Comparison of ENCODE assay signal across 8 cellular contexts in genomic region chr6:32940656-32941411, GRCh38. TPM values are rescaled to one million over a fixed set of nuclear protein-coding genes. Genes with fewer than 3 reads are reported as not detected.
DNase-seq lines count a peak whose midpoint lies in the region; ATAC-seq and TF ChIP-seq lines count a peak whose summit lies in the region.

HLA-DMB (minus strand) TSS chr6:32941028; CDS start chr6:32940807, 221 bp downstream.

- H3K9me3 ChIP-seq in stomach smooth muscle (ENCODE audit: control insufficient read depth in 2 of 2, low read length in 2 of 2), result no peaks in the 10 kb centered on the region

- TF ChIP-seq POLR2A in lower leg skin (IDR thresholded peaks at IDR 0.05), result no peak

- H3K4me1 ChIP-seq in stomach smooth muscle (ENCODE audit: control insufficient read depth, insufficient read depth, low read length), result no peaks in the 10 kb centered on the region

- CTCF ChIA-PET in AG04449 (lab: Yijun Ruan, JAX), result interaction anchor here (0.7 to 11.6 kb wide), 5 partner anchors 7 to 46 kb away, joined by 3 to 337 read pairs (median 57); partner anchors contain the start of gene HLA-DMA

- H3K27ac ChIP-seq in stomach smooth muscle (ENCODE audit: low read length), result no peak within 1 kb of the TSS

- peaks cover 0 to 5% of the 10 kb centered on the region in 2 donors for H3K27me3 ChIP-seq in stomach smooth muscle (ENCODE audit: control insufficient read depth in 1 of 2, insufficient read depth in 2 of 2, low read length in 2 of 2)

- ATAC-seq in HG02678 (IDR thresholded peaks at IDR 0.05; ENCODE audit: unreplicated experiment), result peak; percentile 57

- POLR2A ChIA-PET in AG04449 (lab: Yijun Ruan, JAX), result interaction anchor here (2.3 kb wide), 1 partner anchor 31 kb away, joined by 16 read pairs; no protein-coding TSS in a partner anchor

- H3K9ac ChIP-seq in stomach smooth muscle (ENCODE audit: low read length in 2 of 2), result peak within 1 kb of the TSS; percentile 13

- DNase-seq in AG04449 (ENCODE audit: low read depth, low spot score), result peak; percentile 33
- DNase-seq in GM13977 (ENCODE audit: low spot score), result peak; percentile 83
- DNase-seq in NCI-H1694 treated with DMSO at 0.1 percent for 48 hours (lab: John Stamatoyannopoulos, UW), result peak; percentile 75
- DNase-seq in activated CD4-positive, alpha-beta T cell treated with anti-CD3 and anti-CD28 coated beads for 4 hours, result peak; percentile 35 to 59
- peak; percentile 26 for DNase-seq in effector CD8-positive, alpha-beta T cell (lab: John Stamatoyannopoulos, UW)
- peak in 1 of 2 donors; percentile 81 for DNase-seq in lower leg skin (ENCODE audit: low spot score in 2 of 2)

- in situ Hi-C loops in GM13977 (cut with MboI; ENCODE audit: low pct_unique_long_range_greater_than_20kb, low sequenced_read_pairs, unreplicated experiment), result no loop called here

- no peak for TF ChIP-seq CTCF in AG04449 (IDR thresholded peaks at IDR 0.05; ENCODE audit: insufficient read depth, low read length, missing control alignments)
- no peak for TF ChIP-seq CTCF in GM13977 (IDR thresholded peaks at IDR 0.05; ENCODE audit: extremely low read depth, insufficient read depth, missing control alignments)
- no peak for TF ChIP-seq CTCF in lower leg skin (IDR thresholded peaks at IDR 0.05)

- intact Hi-C loops in lower leg skin (cut with DNase I; ENCODE audit: low total_unique reads), result no loop called here

- H3K4me3 ChIP-seq in AG04449 (ENCODE audit: low read depth, low read length) (no peak within 1 kb of the TSS), lower leg skin (ENCODE audit: low read depth, poor library complexity, severe bottlenecking) (no peak within 1 kb of the TSS), stomach smooth muscle (ENCODE audit: low read length in 2 of 2) (peak within 1 kb of the TSS; percentile 49 to 70)

- WGBS in lower leg skin, 2 donors, result 23 to 25% methylated on average over 9 to 10 of the region's 10 CpGs

- H3K36me3 ChIP-seq in stomach smooth muscle (ENCODE audit: control insufficient read depth in 2 of 2, insufficient read depth in 2 of 2, low read length in 2 of 2), result peaks cover 0 to 6% of the 10 kb centered on the region in 2 donors

RNA-seq across cellular contexts. Expression of gene HLA-DMB, which starts in this region (rescaled TPM):
- 10 to 100 TPM; 15.3 to 23.2 (median 18.4) TPM for total RNA-seq in lower leg skin

Comparison
In these comparisons a context has a peak if more than half of its experiments do, and no peak if none do; other contexts are left out.
1. H3K4me3 ChIP-seq: peak in stomach smooth muscle (2 of 2); none in AG04449 (single experiment) and lower leg skin (single experiment).